ENCODE assay signal across 26 cellular contexts in the genomic region with DNA sequence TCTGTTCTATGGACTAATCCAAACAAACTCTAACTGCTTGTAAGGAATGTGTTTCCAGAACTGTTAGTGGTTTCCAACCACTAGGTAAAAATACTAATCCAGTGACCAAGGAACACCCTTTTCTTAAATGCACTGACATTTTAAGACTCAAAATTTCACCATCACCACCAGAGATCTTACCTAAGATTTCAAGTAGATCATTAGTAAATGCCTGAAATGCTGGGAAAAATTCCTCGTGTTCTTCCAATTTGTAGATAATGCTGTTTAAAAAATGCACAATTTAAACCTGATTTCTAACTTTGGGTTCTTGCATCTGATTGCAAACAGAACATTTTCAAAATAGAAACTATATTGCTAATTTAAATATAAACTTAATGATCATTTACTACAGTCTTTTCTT.
"Had no signal": no experiment of that assay in that cellular context is flagged by ENCODE, and none has a peak within 500 bp of the region (broad histone marks: within the 10 kb centered on the region; RNA-seq: fewer than 3 reads in every experiment).

No MANE protein-coding gene starts in this region.

- H3K4me3 ChIP-seq: esophagus squamous epithelium, heart right ventricle, lung, mucosa of descending colon, pancreas, smooth muscle cell, stomach, thyroid gland had no signal

- H3K4me2 ChIP-seq: smooth muscle cell had no signal

- H3K9me3 ChIP-seq: esophagus squamous epithelium, heart right ventricle, mucosa of descending colon, neutrophil, pancreas, stomach, thyroid gland had no signal

- H3K36me3 ChIP-seq: neutrophil had no signal

- DNase-seq: effector memory CD4-positive, alpha-beta T cell; esophagus squamous epithelium; foreskin melanocyte; glutamatergic neuron; heart right ventricle; hippocampal formation; immature natural killer cell; mesenchymal stem cell; mucosa of descending colon; naive B cell; pancreas; stimulated activated CD4-positive, alpha-beta T cell treated with anti-CD3 and anti-CD28 coated beads, Interleukin-12 subunit alpha, Interleukin-12 subunit beta, amount 100 ng/mL, for 4 hours; stimulated activated CD4-positive, alpha-beta T cell treated with anti-CD3 and anti-CD28 coated beads, Interleukin-1b, Interleukin-23, amount 100 ng/mL, for 48 hours; stimulated activated CD4-positive, alpha-beta T cell treated with anti-CD3 and anti-CD28 coated beads, Interleukin-4, amount 100 ng/mL, for 24 hours; stimulated activated naive CD4-positive, alpha-beta T cell treated with Interleukin-2 at 50 U/mL for 16 hours; stomach had no signal

- ATAC-seq: heart right ventricle; mucosa of descending colon; natural killer cell treated with Interleukin-12 subunit alpha and Interleukin-12 subunit beta and Interleukin-15 and Interleukin-18, amount 100 ng/mL, for 72 hours; pancreas; sciatic nerve; stimulated activated effector memory CD8-positive, alpha-beta T cell treated with anti-CD3 and anti-CD28 coated beads, Interleukin-12 subunit alpha, Interleukin-12 subunit beta, amount 100 ng/mL, for 72 hours had no signal

- H3K27ac ChIP-seq: esophagus squamous epithelium, heart right ventricle, neutrophil, stomach, thyroid gland had no signal

- H3K27me3 ChIP-seq: esophagus squamous epithelium, heart right ventricle, neutrophil, pancreas, stomach, thyroid gland had no signal

- H3K4me1 ChIP-seq: esophagus squamous epithelium, stomach, thyroid gland had no signal

- FAIRE-seq: colon, endothelial cell of umbilical vein, keratinocyte, pancreas had no signal
